Comparison of ENCODE assay signal across 34 cellular contexts in genomic region chr3:12569836-12570235, GRCh38. TPM values are rescaled to one million over a fixed set of nuclear protein-coding genes. Genes with fewer than 3 reads are reported as not detected.
"Had no signal": no experiment of that assay in that cellular context is flagged by ENCODE, and none has a peak within 500 bp of the region (broad histone marks: within the 10 kb centered on the region; RNA-seq: fewer than 3 reads in every experiment).

No MANE protein-coding gene starts in this region.

- H3K4me1 ChIP-seq: colonic mucosa, pancreas, tibial artery had no signal

- H3K27ac Mint-ChIP-seq: dendritic cell treated with granulocyte-macrophage colony-stimulating factor and Interleukin-4, amounts not matched to agents 40 ng/mL and 50 ng/mL, for 4 days; endodermal cell; naive thymus-derived CD8-positive, alpha-beta T cell; stimulated activated memory B cell treated with anti-CD40 and anti-IgM and Interleukin-4, amounts not matched to agents 10 μg/mL and 1 μg/mL and 100 μg/mL, for 72 hours; type B pancreatic cell had no signal

- H3K27me3 Mint-ChIP-seq: dendritic cell treated with granulocyte-macrophage colony-stimulating factor and Interleukin-4, amounts not matched to agents 40 ng/mL and 50 ng/mL, for 4 days; naive thymus-derived CD8-positive, alpha-beta T cell; stimulated activated memory B cell treated with anti-CD40 and anti-IgM and Interleukin-4, amounts not matched to agents 10 μg/mL and 1 μg/mL and 100 μg/mL, for 72 hours; type B pancreatic cell had no signal

- DNase-seq: colonic mucosa; effector CD8-positive, alpha-beta T cell; endodermal cell; foreskin keratinocyte; heart left ventricle; kidney; left cardiac atrium; left lung; mesendoderm; midbrain; naive thymus-derived CD8-positive, alpha-beta T cell; pancreas; stimulated activated CD4-positive, alpha-beta T cell treated with anti-CD3 and anti-CD28 coated beads, Interleukin-2, amount 100 ng/mL, for 24 hours; stimulated activated CD4-positive, alpha-beta T cell treated with anti-CD3 and anti-CD28 coated beads, Interleukin-4, amount 100 ng/mL, for 24 hours; stimulated activated naive CD8-positive, alpha-beta T cell treated with anti-CD3 and anti-CD28 coated beads, Interleukin-15, Interleukin-2, amounts not matched to agents 100 U/mL and 50 U/mL, for 24 hours; substantia nigra; testis; tibial artery had no signal

- H3K4me3 ChIP-seq: colonic mucosa, esophagus muscularis mucosa, gastroesophageal sphincter, heart left ventricle, hepatocyte, left lung, pancreas, smooth muscle cell, testis, tibial artery had no signal

- H3K4me3 Mint-ChIP-seq: dendritic cell treated with granulocyte-macrophage colony-stimulating factor and Interleukin-4, amounts not matched to agents 40 ng/mL and 50 ng/mL, for 4 days; endodermal cell; naive thymus-derived CD8-positive, alpha-beta T cell; stimulated activated memory B cell treated with anti-CD40 and anti-IgM and Interleukin-4, amounts not matched to agents 10 μg/mL and 1 μg/mL and 100 μg/mL, for 72 hours; type B pancreatic cell had no signal

- H3K9me3 Mint-ChIP-seq: endodermal cell had no signal

- H3K9me3 ChIP-seq: colonic mucosa, neutrophil, pancreas, testis had no signal

- ATAC-seq: foreskin keratinocyte; gastroesophageal sphincter; heart left ventricle; left cardiac atrium; left lung; naive thymus-derived CD8-positive, alpha-beta T cell; pancreas; sciatic nerve; stimulated activated memory B cell treated with anti-CD40 and anti-IgM and Interleukin-4, amounts not matched to agents 10 μg/mL and 1 μg/mL and 100 μg/mL, for 72 hours; stimulated activated naive CD8-positive, alpha-beta T cell treated with anti-CD3 and anti-CD28 coated beads, Interleukin-15, Interleukin-2, amounts not matched to agents 100 U/mL and 50 U/mL, for 24 hours had no signal

- H3K27ac ChIP-seq: colonic mucosa, esophagus muscularis mucosa, foreskin keratinocyte, gastroesophageal sphincter, heart left ventricle, hepatocyte, left lung, neutrophil, pancreas, testis, tibial artery had no signal

RNA-seq across cellular contexts. Expression of gene MKRN2OS, which starts 24.5 kb away (rescaled TPM):
- total RNA-seq: chondrocyte; endothelial cell of umbilical vein; esophagus muscularis mucosa; fibroblast of lung; left cardiac atrium; lung microvascular endothelial cell; naive thymus-derived CD8-positive, alpha-beta T cell; omental fat pad; posterior vena cava; sciatic nerve; smooth muscle cell; testis; urinary bladder had no signal
